In genomic region chr5:134113908-134114875, GRCh38 we compare ENCODE assay signal across 8 cellular contexts. TPM values are rescaled to one million over a fixed set of nuclear protein-coding genes. Genes with fewer than 3 reads are reported as not detected.
A peak's percentile ranks its signal among the peaks of the same experiment; 100 is the strongest.
DNase-seq lines count a peak whose midpoint lies in the region; ATAC-seq and TF ChIP-seq lines count a peak whose summit lies in the region.

Gene TCF7, plus strand, starts transcription at chr5:134114681. Its CDS starts 226 bp downstream, at chr5:134114907.

- peaks cover 31% of the 10 kb centered on the region for H3K4me1 Mint-ChIP-seq in activated T-helper 17 cell treated with anti-CD3 and anti-CD28 coated beads, Interleukin-2, amount 50 U/mL, for 72 hours
- H3K4me1 Mint-ChIP-seq in naive thymus-derived CD4-positive, alpha-beta T cell: peaks cover 27 to 67% (median 31%) of the 10 kb centered on the region in 7 donors

- peak within 1 kb of the TSS; percentile 74 for H3K4me3 Mint-ChIP-seq in activated T-helper 17 cell treated with anti-CD3 and anti-CD28 coated beads, Interleukin-2, amount 50 U/mL, for 72 hours
- peak within 1 kb of the TSS; percentile 93 to 100 (median 98) for H3K4me3 Mint-ChIP-seq in naive thymus-derived CD4-positive, alpha-beta T cell

- no peaks in the 10 kb centered on the region for H3K9me3 Mint-ChIP-seq in activated T-helper 17 cell treated with anti-CD3 and anti-CD28 coated beads, Interleukin-2, amount 50 U/mL, for 72 hours
- H3K9me3 Mint-ChIP-seq in naive thymus-derived CD4-positive, alpha-beta T cell: peaks cover 0 to 2% (median 0%) of the 10 kb centered on the region in 11 donors

- H3K9me3 ChIP-seq in Peyer's patch: no peaks in the 10 kb centered on the region
- H3K9me3 ChIP-seq in naive thymus-derived CD4-positive, alpha-beta T cell (ENCODE audit: control insufficient read depth in 2 of 3, low read length in 3 of 3): no peaks in the 10 kb centered on the region
- no peaks in the 10 kb centered on the region for H3K9me3 ChIP-seq in subcutaneous abdominal adipose tissue (ENCODE audit: control insufficient read depth in 5 of 5, low read length in 5 of 5)

- H3K36me3 ChIP-seq in Peyer's patch (no peaks in the 10 kb centered on the region), subcutaneous abdominal adipose tissue (ENCODE audit: control insufficient read depth in 5 of 5, insufficient read depth in 5 of 5, low read length in 5 of 5) (no peaks in the 10 kb centered on the region)
- peaks cover 4 to 41% (median 33%) of the 10 kb centered on the region in 3 experiments for H3K36me3 ChIP-seq in naive thymus-derived CD4-positive, alpha-beta T cell (ENCODE audit: control insufficient read depth in 2 of 3, insufficient read depth in 3 of 3, low read length in 3 of 3)

- H3K9ac ChIP-seq in subcutaneous abdominal adipose tissue (ENCODE audit: low read length in 5 of 5): peak within 1 kb of the TSS in 3 of 5 donors; percentile 51 to 76 (median 68)

- H3K4me3 ChIP-seq in HL-60 (replicated peaks; ENCODE audit: insufficient read depth, low read length): peak within 1 kb of the TSS; percentile 48
- peak within 1 kb of the TSS; percentile 62 to 70 (median 68) for H3K4me3 ChIP-seq in Peyer's patch
- peak within 1 kb of the TSS; percentile 57 for H3K4me3 ChIP-seq in fibroblast of pulmonary artery (replicated peaks; ENCODE audit: low read depth, low read length)
- H3K4me3 ChIP-seq in naive thymus-derived CD4-positive, alpha-beta T cell (ENCODE audit: low read length): peak within 1 kb of the TSS; percentile 93
- H3K4me3 ChIP-seq in subcutaneous abdominal adipose tissue (ENCODE audit: low read depth in 1 of 5, low read length in 5 of 5): peak within 1 kb of the TSS; percentile 65 to 74 (median 69)

- H3K4me1 ChIP-seq in Peyer's patch (peaks cover 0 to 16% (median 5%) of the 10 kb centered on the region in 4 donors), subcutaneous abdominal adipose tissue (ENCODE audit: control insufficient read depth in 5 of 5, insufficient read depth in 5 of 5, low read length in 5 of 5) (peaks cover 8 to 28% (median 21%) of the 10 kb centered on the region in 5 donors)
- H3K4me1 ChIP-seq in naive thymus-derived CD4-positive, alpha-beta T cell (ENCODE audit: control insufficient read depth in 2 of 2, insufficient read depth in 2 of 2, low read length in 2 of 2): peaks cover 34 to 63% of the 10 kb centered on the region in 2 donors

- H3K27ac ChIP-seq in HL-60 (replicated peaks) (no peak within 1 kb of the TSS), Peyer's patch (peak within 1 kb of the TSS; percentile 22 to 83 (median 72)), subcutaneous abdominal adipose tissue (ENCODE audit: low read depth, low read length) (no peak within 1 kb of the TSS)
- H3K27ac ChIP-seq in naive thymus-derived CD4-positive, alpha-beta T cell (ENCODE audit: low read depth, low read length): peak within 1 kb of the TSS; percentile 97

- peak within 1 kb of the TSS; percentile 88 for H3K27ac Mint-ChIP-seq in activated T-helper 17 cell treated with anti-CD3 and anti-CD28 coated beads, Interleukin-2, amount 50 U/mL, for 72 hours
- peak within 1 kb of the TSS; percentile 88 to 99 (median 98) for H3K27ac Mint-ChIP-seq in naive thymus-derived CD4-positive, alpha-beta T cell

- CTCF ChIA-PET in naive thymus-derived CD4-positive, alpha-beta T cell (lab: Charles Lee): interaction anchor here (0.6 to 17.6 kb wide), 6 partner anchors 23 to 411 kb away, joined by 3 to 394 read pairs (median 4); no protein-coding TSS in a partner anchor

- no peaks in the 10 kb centered on the region for H3K27me3 Mint-ChIP-seq in activated T-helper 17 cell treated with anti-CD3 and anti-CD28 coated beads, Interleukin-2, amount 50 U/mL, for 72 hours
- peaks cover 0 to 43% (median 0%) of the 10 kb centered on the region in 5 donors for H3K27me3 Mint-ChIP-seq in naive thymus-derived CD4-positive, alpha-beta T cell

- DNase-seq in DMS 273 (lab: John Stamatoyannopoulos, UW; ENCODE audit: unreplicated experiment): peak; percentile 94
- DNase-seq in HL-60 (ENCODE audit: low read depth in 1 of 2, low spot score in 1 of 2): peak; percentile 11 to 31
- peak; percentile 78 to 92 (median 90) for DNase-seq in Peyer's patch
- peak; percentile 72 for DNase-seq in fibroblast of pulmonary artery (ENCODE audit: low read depth)
- DNase-seq in naive thymus-derived CD4-positive, alpha-beta T cell: peak; percentile 69 to 87 (median 83)

- peaks cover 32% of the 10 kb centered on the region for H3K36me3 Mint-ChIP-seq in activated T-helper 17 cell treated with anti-CD3 and anti-CD28 coated beads, Interleukin-2, amount 50 U/mL, for 72 hours (ENCODE audit: low read depth)
- H3K36me3 Mint-ChIP-seq in naive thymus-derived CD4-positive, alpha-beta T cell: peaks cover 19 to 38% (median 36%) of the 10 kb centered on the region in 5 donors

- intact Hi-C loops in naive thymus-derived CD4-positive, alpha-beta T cell (cut with micrococcal nuclease): loop anchor here (1.0 to 5.0 kb wide), 10 partner anchors 8 to 113 kb away; partner anchors contain the start of genes PPP2CA (in 1 of the 2) and SKP1 (in 1 of the 2)

- H3K27me3 ChIP-seq in HL-60 (ENCODE audit: insufficient read depth, poor library complexity, severe bottlenecking) (peaks cover 8% of the 10 kb centered on the region), Peyer's patch (peaks cover 0 to 7% of the 10 kb centered on the region in 2 donors), subcutaneous abdominal adipose tissue (ENCODE audit: control insufficient read depth in 5 of 5, insufficient read depth in 4 of 5, low read length in 5 of 5) (peaks cover 4 to 24% (median 15%) of the 10 kb centered on the region in 5 donors)
- H3K27me3 ChIP-seq in naive thymus-derived CD4-positive, alpha-beta T cell (ENCODE audit: control insufficient read depth in 2 of 2, insufficient read depth in 2 of 2, low read length in 2 of 2): no peaks in the 10 kb centered on the region

- POLR2A ChIA-PET in naive thymus-derived CD4-positive, alpha-beta T cell (lab: Charles Lee): interaction anchor here (0.7 to 48.2 kb wide), 7 partner anchors 39 to 791 kb away, joined by 3 to 1333 read pairs (median 7); partner anchors contain the start of genes PCBD2, PPP2CA and SKP1

- TF ChIP-seq POLR2A in Peyer's patch (IDR thresholded peaks at IDR 0.05): peak in 1 of 2 donors; percentile 85

- peak; percentile 70 for ATAC-seq in GM21367 (IDR thresholded peaks at IDR 0.05; ENCODE audit: unreplicated experiment)
- peak; percentile 55 for ATAC-seq in activated T-helper 17 cell treated with anti-CD3 and anti-CD28 coated beads, Interleukin-2, amount 50 U/mL, for 72 hours (replicated peaks)
- ATAC-seq in naive thymus-derived CD4-positive, alpha-beta T cell: peak; percentile 89

- TF ChIP-seq CTCF in HL-60 (IDR thresholded peaks at IDR 0.05; ENCODE audit: insufficient read depth, low read length): no peak
- no peak for TF ChIP-seq CTCF in Peyer's patch (IDR thresholded peaks at IDR 0.05)
- TF ChIP-seq CTCF in fibroblast of pulmonary artery (IDR thresholded peaks at IDR 0.05; ENCODE audit: low read length, missing control alignments): no peak

RNA-seq across cellular contexts. Expression of gene TCF7, which starts in this region (rescaled TPM):
- total RNA-seq in Peyer's patch: 10 to 100 TPM; 11.8 to 32.2 (median 22.0) TPM
- 10 to 100 TPM in 1 of 2 donors, 1 to 10 TPM in 1; 5.9 to 42.2 TPM for total RNA-seq in activated T-helper 17 cell treated with anti-CD3 and anti-CD28 coated beads, Interleukin-2, amount 50 U/mL, for 72 hours
- 1,000 to 10,000 TPM in 2 of 5 experiments, 100 to 1,000 TPM in 3; 203 to 1,066 (median 643) TPM for total RNA-seq in naive thymus-derived CD4-positive, alpha-beta T cell
- polyA plus RNA-seq in naive thymus-derived CD4-positive, alpha-beta T cell: 100 to 1,000 TPM; 356 to 560 TPM

Comparison
In these comparisons a context has a peak if more than half of its experiments do, and no peak if none do; other contexts are left out.
1. RNA of gene TCF7 (total RNA-seq): 203 to 1,066 TPM in naive thymus-derived CD4-positive, alpha-beta T cell; 5.9 to 42.2 TPM in activated T-helper 17 cell treated with anti-CD3 and anti-CD28 coated beads, Interleukin-2, amount 50 U/mL, for 72 hours and 11.8 to 32.2 TPM in Peyer's patch; every median in the first group is over 4 times any median in the second.
2. DNase-seq: peak in every context shown above with its lines; median percentile 94 in DMS 273; 90 in Peyer's patch; 83 in naive thymus-derived CD4-positive, alpha-beta T cell; 72 in fibroblast of pulmonary artery; 21 in HL-60.
3. H3K27ac ChIP-seq: peak in Peyer's patch (4 of 4) and naive thymus-derived CD4-positive, alpha-beta T cell (single experiment); none in HL-60 (single experiment) and subcutaneous abdominal adipose tissue (single experiment).
4. Peak in every context shown above with its lines, with median percentiles within 50 percentile points of each other: ATAC-seq and H3K4me3 ChIP-seq.